ENCODE assay signal across 11 cellular contexts in the genomic region with DNA sequence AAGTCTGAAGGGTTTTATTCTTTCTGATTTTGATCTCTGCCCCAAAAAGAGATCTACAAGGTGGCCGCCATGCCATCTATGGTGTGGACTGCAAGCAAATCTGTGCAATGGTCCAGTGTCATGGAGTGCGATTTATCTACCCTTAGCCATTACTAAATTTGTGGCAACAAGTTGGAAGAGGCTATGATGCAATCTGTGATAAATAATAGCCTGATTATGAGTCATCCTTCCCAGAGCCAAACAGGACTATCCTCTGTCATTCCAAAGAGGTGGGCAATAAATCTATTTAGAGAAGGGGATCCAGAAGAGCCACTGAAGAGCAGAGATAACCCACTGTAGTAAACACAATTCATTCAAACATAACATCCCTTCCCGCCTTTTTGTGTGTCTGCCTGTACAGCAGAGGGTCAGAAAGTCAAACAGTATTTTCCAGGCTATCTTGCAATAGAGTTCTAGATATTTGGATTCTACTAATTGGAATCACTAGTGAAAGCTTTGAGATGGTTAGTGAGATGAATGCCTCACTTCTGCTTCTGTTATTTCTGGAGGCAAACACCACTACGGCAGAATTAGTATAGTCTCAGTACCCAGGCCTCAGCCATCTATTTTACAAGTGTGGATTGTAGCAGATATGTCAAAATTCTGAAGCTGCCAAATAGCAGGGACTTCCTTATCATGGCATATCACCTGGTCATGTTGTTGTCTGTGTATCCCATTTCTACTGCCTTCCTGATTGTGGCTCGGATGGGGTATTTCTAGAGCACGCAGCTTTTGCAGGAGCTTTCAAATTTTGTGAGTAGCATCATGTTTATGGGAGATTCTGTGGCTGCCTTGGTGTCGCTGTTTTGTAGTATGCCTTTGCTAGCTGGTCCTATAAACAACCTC.
DNase-seq lines count a peak whose midpoint lies in the region; ATAC-seq and TF ChIP-seq lines count a peak whose summit lies in the region.
"Had no signal": no experiment of that assay in that cellular context is flagged by ENCODE, and none has a peak within 500 bp of the region (broad histone marks: within the 10 kb centered on the region; RNA-seq: fewer than 3 reads in every experiment).

No MANE protein-coding gene starts in this region.

- no peak overlapping the region for H2AFZ ChIP-seq in GM23248
- H2AFZ ChIP-seq: hepatocyte had no signal

- H3K4me1 Mint-ChIP-seq in T-helper 17 cell: peaks cover 4% of the 10 kb centered on the region
- peaks cover 22% of the 10 kb centered on the region for H3K4me1 Mint-ChIP-seq in stimulated activated effector memory CD8-positive, alpha-beta T cell treated with anti-CD3 and anti-CD28 coated beads, Interleukin-12 subunit alpha, Interleukin-12 subunit beta, amount 100 ng/mL, for 72 hours

- H3K9ac ChIP-seq in GM23248: no peak overlapping the region

- DNase-seq in GM23248: peak; percentile 71
- no peak for DNase-seq in T-helper 17 cell
- peak; percentile 54 for DNase-seq in fibroblast of the conjunctiva (ENCODE audit: low read depth)
- DNase-seq in stimulated activated effector memory CD8-positive, alpha-beta T cell treated with anti-CD3 and anti-CD28 coated beads, Interleukin-12 subunit alpha, Interleukin-12 subunit beta, amount 100 ng/mL, for 72 hours (ENCODE audit: low spot score in 2 of 2): no peak
- DNase-seq in body of pancreas: no peak
- DNase-seq in SW 1271 (lab: John Stamatoyannopoulos, UW): no peak
- no peak for DNase-seq in stimulated activated CD4-positive, alpha-beta T cell treated with anti-CD3 and anti-CD28 coated beads, Interleukin-15, amount 100 ng/mL, for 24 hours
- DNase-seq: activated CD4-positive, alpha-beta T cell treated with anti-CD3 and anti-CD28 coated beads for 48 hours had no signal

- H3K36me3 ChIP-seq in GM23248 (ENCODE audit: low read depth) (no peaks in the 10 kb centered on the region), body of pancreas (replicated peaks in 1 of 2; ENCODE audit: insufficient read depth in 1 of 2, low read depth in 2 of 2) (no peaks in the 10 kb centered on the region)

- H3K27me3 ChIP-seq in GM23248 (replicated peaks; ENCODE audit: insufficient read depth) (peaks cover 70% of the 10 kb centered on the region), body of pancreas (no peaks in the 10 kb centered on the region)
- H3K27me3 ChIP-seq: hepatocyte had no signal

- no peaks in the 10 kb centered on the region for H3K36me3 Mint-ChIP-seq in T-helper 17 cell (ENCODE audit: low read depth)
- no peaks in the 10 kb centered on the region for H3K36me3 Mint-ChIP-seq in stimulated activated effector memory CD8-positive, alpha-beta T cell treated with anti-CD3 and anti-CD28 coated beads, Interleukin-12 subunit alpha, Interleukin-12 subunit beta, amount 100 ng/mL, for 72 hours

- no peaks in the 10 kb centered on the region for H3K9me2 ChIP-seq in GM23248 (ENCODE audit: insufficient read depth)

- ATAC-seq in T-helper 17 cell: no peak
- no peak for ATAC-seq in stimulated activated effector memory CD8-positive, alpha-beta T cell treated with anti-CD3 and anti-CD28 coated beads, Interleukin-12 subunit alpha, Interleukin-12 subunit beta, amount 100 ng/mL, for 72 hours
- ATAC-seq in body of pancreas: no peak
- ATAC-seq in GM19467 (IDR thresholded peaks at IDR 0.05; ENCODE audit: unreplicated experiment): no peak

- H3K27ac ChIP-seq in GM23248 (no peak overlapping the region), body of pancreas (no peak overlapping the region)
- H3K27ac ChIP-seq: hepatocyte had no signal

- H3K4me3 ChIP-seq in GM23248 (no peak overlapping the region), body of pancreas (no peak overlapping the region)
- H3K4me3 ChIP-seq: hepatocyte had no signal

- in situ Hi-C loops in GM23248 (cut with MboI): no loop called here

- H4K20me1 ChIP-seq in GM23248 (ENCODE audit: insufficient read depth): no peaks in the 10 kb centered on the region

- H3K79me2 ChIP-seq in GM23248 (ENCODE audit: insufficient read depth): no peaks in the 10 kb centered on the region
- H3K79me2 ChIP-seq: hepatocyte had no signal

- no peak overlapping the region for H3K4me2 ChIP-seq in GM23248 (ENCODE audit: unreplicated experiment)
- H3K4me2 ChIP-seq: hepatocyte had no signal

- H3K4me3 Mint-ChIP-seq in T-helper 17 cell: no peak overlapping the region
- no peak overlapping the region for H3K4me3 Mint-ChIP-seq in stimulated activated effector memory CD8-positive, alpha-beta T cell treated with anti-CD3 and anti-CD28 coated beads, Interleukin-12 subunit alpha, Interleukin-12 subunit beta, amount 100 ng/mL, for 72 hours
- H3K4me3 Mint-ChIP-seq: nephron had no signal

- 51 to 59% methylated on average over 7 of the region's 7 CpGs for WGBS in GM23248 (ENCODE audit: low coverage in 1 of 2, low lambda C conversion rate in 2 of 2, missing lambda C conversion rate in 2 of 2), 2 experiments
- 89 to 95% methylated on average over 7 of the region's 7 CpGs for WGBS in body of pancreas, 2 donors

- no peak for TF ChIP-seq CTCF in body of pancreas (IDR thresholded peaks at IDR 0.05)

- H3K9me3 ChIP-seq in GM23248 (ENCODE audit: low read depth): no peaks in the 10 kb centered on the region
- no peaks in the 10 kb centered on the region for H3K9me3 ChIP-seq in T-helper 17 cell (ENCODE audit: control insufficient read depth, low read length, poor library complexity, severe bottlenecking)
- no peaks in the 10 kb centered on the region for H3K9me3 ChIP-seq in body of pancreas

- no peak for TF ChIP-seq POLR2A in body of pancreas (IDR thresholded peaks at IDR 0.05)

- peaks cover under 1% of the 10 kb centered on the region for H3K9me3 Mint-ChIP-seq in stimulated activated effector memory CD8-positive, alpha-beta T cell treated with anti-CD3 and anti-CD28 coated beads, Interleukin-12 subunit alpha, Interleukin-12 subunit beta, amount 100 ng/mL, for 72 hours

- H3F3A ChIP-seq in GM23248 (ENCODE audit: insufficient read depth): no peaks in the 10 kb centered on the region

- no peaks in the 10 kb centered on the region for H3K27me3 Mint-ChIP-seq in T-helper 17 cell

- H3K27ac Mint-ChIP-seq in T-helper 17 cell: peak overlapping the region; percentile 71
- peak overlapping the region; percentile 14 for H3K27ac Mint-ChIP-seq in stimulated activated effector memory CD8-positive, alpha-beta T cell treated with anti-CD3 and anti-CD28 coated beads, Interleukin-12 subunit alpha, Interleukin-12 subunit beta, amount 100 ng/mL, for 72 hours

- intact Hi-C loops in body of pancreas (cut with DNase I): no loop called here

- H3K4me1 ChIP-seq in GM23248 (ENCODE audit: insufficient read depth) (no peaks in the 10 kb centered on the region; the same call in 1 of the 2 replicates), body of pancreas (no peaks in the 10 kb centered on the region)

Comparison
In these comparisons a context has a peak if more than half of its experiments do, and no peak if none do; other contexts are left out.
1. DNase-seq: peak in GM23248 (single experiment) and fibroblast of the conjunctiva (single experiment); none in T-helper 17 cell (0 of 3), stimulated activated effector memory CD8-positive, alpha-beta T cell treated with anti-CD3 and anti-CD28 coated beads, Interleukin-12 subunit alpha, Interleukin-12 subunit beta, amount 100 ng/mL, for 72 hours (0 of 2), body of pancreas (0 of 4), SW 1271 (0 of 2) and stimulated activated CD4-positive, alpha-beta T cell treated with anti-CD3 and anti-CD28 coated beads, Interleukin-15, amount 100 ng/mL, for 24 hours (single experiment).